In the genomic region with DNA sequence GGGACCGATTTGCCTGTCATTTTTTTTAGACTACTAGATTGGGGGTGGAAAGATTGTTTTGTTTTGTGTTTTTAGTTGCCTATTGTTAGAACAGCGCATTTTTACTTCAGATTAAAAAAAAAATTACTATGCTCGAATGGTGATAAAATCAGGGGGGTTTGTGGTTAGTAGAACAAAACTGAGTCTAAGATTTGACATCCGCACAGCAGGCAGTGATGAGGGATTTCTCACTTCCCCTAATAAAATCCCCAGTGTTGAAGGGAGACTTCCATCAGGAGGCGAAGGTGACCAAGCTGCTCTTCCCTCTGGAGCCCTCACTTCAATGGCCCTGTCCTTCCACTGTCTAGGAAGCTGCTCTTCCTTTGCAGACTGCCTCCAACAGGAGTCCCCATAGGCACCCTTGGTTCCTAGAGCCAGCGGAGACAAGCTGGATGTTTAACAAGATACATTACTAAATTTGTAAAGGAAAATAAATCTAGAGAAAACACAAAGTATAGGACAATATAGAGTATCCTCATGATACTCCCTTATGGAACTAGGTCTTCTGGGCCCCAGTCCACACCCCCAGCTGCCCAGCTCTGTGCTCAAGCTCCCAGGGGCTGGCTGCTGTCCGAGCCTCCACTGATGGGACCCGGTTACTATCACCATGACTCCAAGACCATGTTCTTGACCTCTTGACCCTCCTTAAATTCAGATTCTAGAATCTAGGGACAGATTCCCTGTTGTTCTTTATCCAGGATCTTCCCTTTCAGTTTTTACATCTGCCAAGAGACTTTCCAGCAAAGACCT, we compare ENCODE assay signal across 1 cellular context.
TF ChIP-seq lines count a peak whose summit lies in the region.

No MANE protein-coding gene starts in this region.

TF ChIP-seq in GM12878, 131 proteins besides CTCF, POLR2A, EP300 and RAD21:
- no peak for TF ChIP-seq TCF7 (IDR thresholded peaks at IDR 0.05; ENCODE audit: borderline replicate concordance)
- TF ChIP-seq, protein P1, sequence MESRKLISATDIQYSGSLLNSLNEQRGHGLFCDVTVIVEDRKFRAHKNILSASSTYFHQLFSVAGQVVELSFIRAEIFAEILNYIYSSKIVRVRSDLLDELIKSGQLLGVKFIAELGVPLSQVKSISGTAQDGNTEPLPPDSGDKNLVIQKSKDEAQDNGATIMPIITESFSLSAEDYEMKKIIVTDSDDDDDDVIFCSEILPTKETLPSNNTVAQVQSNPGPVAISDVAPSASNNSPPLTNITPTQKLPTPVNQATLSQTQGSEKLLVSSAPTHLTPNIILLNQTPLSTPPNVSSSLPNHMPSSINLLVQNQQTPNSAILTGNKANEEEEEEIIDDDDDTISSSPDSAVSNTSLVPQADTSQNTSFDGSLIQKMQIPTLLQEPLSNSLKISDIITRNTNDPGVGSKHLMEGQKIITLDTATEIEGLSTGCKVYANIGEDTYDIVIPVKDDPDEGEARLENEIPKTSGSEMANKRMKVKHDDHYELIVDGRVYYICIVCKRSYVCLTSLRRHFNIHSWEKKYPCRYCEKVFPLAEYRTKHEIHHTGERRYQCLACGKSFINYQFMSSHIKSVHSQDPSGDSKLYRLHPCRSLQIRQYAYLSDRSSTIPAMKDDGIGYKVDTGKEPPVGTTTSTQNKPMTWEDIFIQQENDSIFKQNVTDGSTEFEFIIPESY (IDR thresholded peaks at IDR 0.05), result no peak
- TF ChIP-seq BHLHE40 (IDR thresholded peaks at IDR 0.05; ENCODE audit: borderline replicate concordance in 1 of 2, low read depth in 2 of 2, low read length in 1 of 2), result no peak
- no peak for TF ChIP-seq SIX5 (IDR thresholded peaks at IDR 0.05; ENCODE audit: low read depth, low read length, severe bottlenecking)
- no peak for TF ChIP-seq RBBP5 (conservative IDR thresholded peaks at IDR 0.05)
- no peak for TF ChIP-seq NR2C2 (IDR thresholded peaks at IDR 0.05; ENCODE audit: borderline replicate concordance, control insufficient read depth, insufficient read length, low read depth)
- peak; percentile 74 for TF ChIP-seq SPI1 (IDR thresholded peaks at IDR 0.05; ENCODE audit: borderline replicate concordance, insufficient read depth, low read depth, low read length)
- TF ChIP-seq, protein P2, sequence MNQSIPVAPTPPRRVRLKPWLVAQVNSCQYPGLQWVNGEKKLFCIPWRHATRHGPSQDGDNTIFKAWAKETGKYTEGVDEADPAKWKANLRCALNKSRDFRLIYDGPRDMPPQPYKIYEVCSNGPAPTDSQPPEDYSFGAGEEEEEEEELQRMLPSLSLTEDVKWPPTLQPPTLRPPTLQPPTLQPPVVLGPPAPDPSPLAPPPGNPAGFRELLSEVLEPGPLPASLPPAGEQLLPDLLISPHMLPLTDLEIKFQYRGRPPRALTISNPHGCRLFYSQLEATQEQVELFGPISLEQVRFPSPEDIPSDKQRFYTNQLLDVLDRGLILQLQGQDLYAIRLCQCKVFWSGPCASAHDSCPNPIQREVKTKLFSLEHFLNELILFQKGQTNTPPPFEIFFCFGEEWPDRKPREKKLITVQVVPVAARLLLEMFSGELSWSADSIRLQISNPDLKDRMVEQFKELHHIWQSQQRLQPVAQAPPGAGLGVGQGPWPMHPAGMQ (IDR thresholded peaks at IDR 0.05; ENCODE audit: borderline replicate concordance), result no peak
- no peak for TF ChIP-seq MEF2B (IDR thresholded peaks at IDR 0.05; ENCODE audit: partially characterized antibody, poor library complexity, severe bottlenecking)
- TF ChIP-seq ATF7 (IDR thresholded peaks at IDR 0.05; ENCODE audit: low read depth), result no peak
- no peak for TF ChIP-seq HDAC2 (IDR thresholded peaks at IDR 0.05)
- TF ChIP-seq RUNX3 (IDR thresholded peaks at IDR 0.05; ENCODE audit: low read length), result peak; percentile 61
- TF ChIP-seq, protein P3, sequence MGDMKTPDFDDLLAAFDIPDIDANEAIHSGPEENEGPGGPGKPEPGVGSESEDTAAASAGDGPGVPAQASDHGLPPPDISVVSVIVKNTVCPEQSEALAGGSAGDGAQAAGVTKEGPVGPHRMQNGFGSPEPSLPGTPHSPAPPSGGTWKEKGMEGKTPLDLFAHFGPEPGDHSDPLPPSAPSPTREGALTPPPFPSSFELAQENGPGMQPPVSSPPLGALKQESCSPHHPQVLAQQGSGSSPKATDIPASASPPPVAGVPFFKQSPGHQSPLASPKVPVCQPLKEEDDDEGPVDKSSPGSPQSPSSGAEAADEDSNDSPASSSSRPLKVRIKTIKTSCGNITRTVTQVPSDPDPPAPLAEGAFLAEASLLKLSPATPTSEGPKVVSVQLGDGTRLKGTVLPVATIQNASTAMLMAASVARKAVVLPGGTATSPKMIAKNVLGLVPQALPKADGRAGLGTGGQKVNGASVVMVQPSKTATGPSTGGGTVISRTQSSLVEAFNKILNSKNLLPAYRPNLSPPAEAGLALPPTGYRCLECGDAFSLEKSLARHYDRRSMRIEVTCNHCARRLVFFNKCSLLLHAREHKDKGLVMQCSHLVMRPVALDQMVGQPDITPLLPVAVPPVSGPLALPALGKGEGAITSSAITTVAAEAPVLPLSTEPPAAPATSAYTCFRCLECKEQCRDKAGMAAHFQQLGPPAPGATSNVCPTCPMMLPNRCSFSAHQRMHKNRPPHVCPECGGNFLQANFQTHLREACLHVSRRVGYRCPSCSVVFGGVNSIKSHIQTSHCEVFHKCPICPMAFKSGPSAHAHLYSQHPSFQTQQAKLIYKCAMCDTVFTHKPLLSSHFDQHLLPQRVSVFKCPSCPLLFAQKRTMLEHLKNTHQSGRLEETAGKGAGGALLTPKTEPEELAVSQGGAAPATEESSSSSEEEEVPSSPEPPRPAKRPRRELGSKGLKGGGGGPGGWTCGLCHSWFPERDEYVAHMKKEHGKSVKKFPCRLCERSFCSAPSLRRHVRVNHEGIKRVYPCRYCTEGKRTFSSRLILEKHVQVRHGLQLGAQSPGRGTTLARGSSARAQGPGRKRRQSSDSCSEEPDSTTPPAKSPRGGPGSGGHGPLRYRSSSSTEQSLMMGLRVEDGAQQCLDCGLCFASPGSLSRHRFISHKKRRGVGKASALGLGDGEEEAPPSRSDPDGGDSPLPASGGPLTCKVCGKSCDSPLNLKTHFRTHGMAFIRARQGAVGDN (IDR thresholded peaks at IDR 0.05), result no peak
- TF ChIP-seq BMI1 (IDR thresholded peaks at IDR 0.05; ENCODE audit: borderline replicate concordance), result no peak
- no peak for TF ChIP-seq CREM (IDR thresholded peaks at IDR 0.05; ENCODE audit: low read depth)
- TF ChIP-seq FOXK2 (IDR thresholded peaks at IDR 0.05), result no peak
- TF ChIP-seq, protein P4, sequence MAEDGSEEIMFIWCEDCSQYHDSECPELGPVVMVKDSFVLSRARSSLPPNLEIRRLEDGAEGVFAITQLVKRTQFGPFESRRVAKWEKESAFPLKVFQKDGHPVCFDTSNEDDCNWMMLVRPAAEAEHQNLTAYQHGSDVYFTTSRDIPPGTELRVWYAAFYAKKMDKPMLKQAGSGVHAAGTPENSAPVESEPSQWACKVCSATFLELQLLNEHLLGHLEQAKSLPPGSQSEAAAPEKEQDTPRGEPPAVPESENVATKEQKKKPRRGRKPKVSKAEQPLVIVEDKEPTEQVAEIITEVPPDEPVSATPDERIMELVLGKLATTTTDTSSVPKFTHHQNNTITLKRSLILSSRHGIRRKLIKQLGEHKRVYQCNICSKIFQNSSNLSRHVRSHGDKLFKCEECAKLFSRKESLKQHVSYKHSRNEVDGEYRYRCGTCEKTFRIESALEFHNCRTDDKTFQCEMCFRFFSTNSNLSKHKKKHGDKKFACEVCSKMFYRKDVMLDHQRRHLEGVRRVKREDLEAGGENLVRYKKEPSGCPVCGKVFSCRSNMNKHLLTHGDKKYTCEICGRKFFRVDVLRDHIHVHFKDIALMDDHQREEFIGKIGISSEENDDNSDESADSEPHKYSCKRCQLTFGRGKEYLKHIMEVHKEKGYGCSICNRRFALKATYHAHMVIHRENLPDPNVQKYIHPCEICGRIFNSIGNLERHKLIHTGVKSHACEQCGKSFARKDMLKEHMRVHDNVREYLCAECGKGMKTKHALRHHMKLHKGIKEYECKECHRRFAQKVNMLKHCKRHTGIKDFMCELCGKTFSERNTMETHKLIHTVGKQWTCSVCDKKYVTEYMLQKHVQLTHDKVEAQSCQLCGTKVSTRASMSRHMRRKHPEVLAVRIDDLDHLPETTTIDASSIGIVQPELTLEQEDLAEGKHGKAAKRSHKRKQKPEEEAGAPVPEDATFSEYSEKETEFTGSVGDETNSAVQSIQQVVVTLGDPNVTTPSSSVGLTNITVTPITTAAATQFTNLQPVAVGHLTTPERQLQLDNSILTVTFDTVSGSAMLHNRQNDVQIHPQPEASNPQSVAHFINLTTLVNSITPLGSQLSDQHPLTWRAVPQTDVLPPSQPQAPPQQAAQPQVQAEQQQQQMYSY (CRISPR knock-in tag; IDR thresholded peaks at IDR 0.05), result no peak
- 0 out of 4 replicates have a peak, but pooled peaks of 1 of the 2 experiments have one; percentile 13 for TF ChIP-seq IKZF2 (IDR thresholded peaks at IDR 0.05)
- no peak for TF ChIP-seq ZBED1 (IDR thresholded peaks at IDR 0.05; ENCODE audit: borderline replicate concordance)
- TF ChIP-seq MYB (IDR thresholded peaks at IDR 0.05; ENCODE audit: borderline replicate concordance, low read depth, low read length), result no peak
- no peak for TF ChIP-seq LARP7 (IDR thresholded peaks at IDR 0.05)
- TF ChIP-seq ZNF24 (IDR thresholded peaks at IDR 0.05), result no peak
- no peak for TF ChIP-seq RAD51 (IDR thresholded peaks at IDR 0.05)
- TF ChIP-seq STAT3 (IDR thresholded peaks at IDR 0.05; ENCODE audit: low read depth, low read length), result no peak
- TF ChIP-seq, protein P5, sequence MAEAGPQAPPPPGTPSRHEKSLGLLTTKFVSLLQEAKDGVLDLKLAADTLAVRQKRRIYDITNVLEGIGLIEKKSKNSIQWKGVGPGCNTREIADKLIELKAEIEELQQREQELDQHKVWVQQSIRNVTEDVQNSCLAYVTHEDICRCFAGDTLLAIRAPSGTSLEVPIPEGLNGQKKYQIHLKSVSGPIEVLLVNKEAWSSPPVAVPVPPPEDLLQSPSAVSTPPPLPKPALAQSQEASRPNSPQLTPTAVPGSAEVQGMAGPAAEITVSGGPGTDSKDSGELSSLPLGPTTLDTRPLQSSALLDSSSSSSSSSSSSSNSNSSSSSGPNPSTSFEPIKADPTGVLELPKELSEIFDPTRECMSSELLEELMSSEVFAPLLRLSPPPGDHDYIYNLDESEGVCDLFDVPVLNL (IDR thresholded peaks at IDR 0.05; ENCODE audit: low read depth, low read length), result no peak
- TF ChIP-seq IKZF1 (conservative IDR thresholded peaks at IDR 0.05), result 0 out of 2 replicates have a peak, but pooled peaks have one; percentile 20
- TF ChIP-seq YBX1 (IDR thresholded peaks at IDR 0.05), result no peak
- no peak for TF ChIP-seq NR2F1 (conservative IDR thresholded peaks at IDR 0.05)
- TF ChIP-seq SRF (IDR thresholded peaks at IDR 0.05; ENCODE audit: low read depth in 2 of 2, low read length in 2 of 2), result no peak
- TF ChIP-seq, protein P6, sequence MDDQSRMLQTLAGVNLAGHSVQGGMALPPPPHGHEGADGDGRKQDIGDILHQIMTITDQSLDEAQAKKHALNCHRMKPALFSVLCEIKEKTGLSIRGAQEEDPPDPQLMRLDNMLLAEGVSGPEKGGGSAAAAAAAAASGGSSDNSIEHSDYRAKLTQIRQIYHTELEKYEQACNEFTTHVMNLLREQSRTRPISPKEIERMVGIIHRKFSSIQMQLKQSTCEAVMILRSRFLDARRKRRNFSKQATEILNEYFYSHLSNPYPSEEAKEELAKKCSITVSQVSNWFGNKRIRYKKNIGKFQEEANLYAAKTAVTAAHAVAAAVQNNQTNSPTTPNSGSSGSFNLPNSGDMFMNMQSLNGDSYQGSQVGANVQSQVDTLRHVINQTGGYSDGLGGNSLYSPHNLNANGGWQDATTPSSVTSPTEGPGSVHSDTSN (IDR thresholded peaks at IDR 0.05; ENCODE audit: insufficient replicate concordance, low read depth, low read length), result no peak
- no peak for TF ChIP-seq IRF4 (IDR thresholded peaks at IDR 0.05; ENCODE audit: low read depth, low read length)
- TF ChIP-seq ESRRA (IDR thresholded peaks at IDR 0.05; ENCODE audit: low read length), result no peak
- TF ChIP-seq KLF5 (IDR thresholded peaks at IDR 0.05; ENCODE audit: partially characterized antibody), result no peak
- 0 out of 2 replicates have a peak, but pooled peaks have one; percentile 22 for TF ChIP-seq EED (IDR thresholded peaks at IDR 0.05; ENCODE audit: low read depth)
- TF ChIP-seq CEBPB (IDR thresholded peaks at IDR 0.05; ENCODE audit: borderline replicate concordance in 1 of 2, low read depth in 2 of 2, low read length in 2 of 2), result no peak
- TF ChIP-seq RCOR1 (conservative IDR thresholded peaks at IDR 0.05; ENCODE audit: low read depth, low read length), result no peak
- TF ChIP-seq, protein P7, sequence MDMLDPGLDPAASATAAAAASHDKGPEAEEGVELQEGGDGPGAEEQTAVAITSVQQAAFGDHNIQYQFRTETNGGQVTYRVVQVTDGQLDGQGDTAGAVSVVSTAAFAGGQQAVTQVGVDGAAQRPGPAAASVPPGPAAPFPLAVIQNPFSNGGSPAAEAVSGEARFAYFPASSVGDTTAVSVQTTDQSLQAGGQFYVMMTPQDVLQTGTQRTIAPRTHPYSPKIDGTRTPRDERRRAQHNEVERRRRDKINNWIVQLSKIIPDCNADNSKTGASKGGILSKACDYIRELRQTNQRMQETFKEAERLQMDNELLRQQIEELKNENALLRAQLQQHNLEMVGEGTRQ (IDR thresholded peaks at IDR 0.05; ENCODE audit: borderline replicate concordance, low read depth, low read length), result no peak
- TF ChIP-seq, protein P8, sequence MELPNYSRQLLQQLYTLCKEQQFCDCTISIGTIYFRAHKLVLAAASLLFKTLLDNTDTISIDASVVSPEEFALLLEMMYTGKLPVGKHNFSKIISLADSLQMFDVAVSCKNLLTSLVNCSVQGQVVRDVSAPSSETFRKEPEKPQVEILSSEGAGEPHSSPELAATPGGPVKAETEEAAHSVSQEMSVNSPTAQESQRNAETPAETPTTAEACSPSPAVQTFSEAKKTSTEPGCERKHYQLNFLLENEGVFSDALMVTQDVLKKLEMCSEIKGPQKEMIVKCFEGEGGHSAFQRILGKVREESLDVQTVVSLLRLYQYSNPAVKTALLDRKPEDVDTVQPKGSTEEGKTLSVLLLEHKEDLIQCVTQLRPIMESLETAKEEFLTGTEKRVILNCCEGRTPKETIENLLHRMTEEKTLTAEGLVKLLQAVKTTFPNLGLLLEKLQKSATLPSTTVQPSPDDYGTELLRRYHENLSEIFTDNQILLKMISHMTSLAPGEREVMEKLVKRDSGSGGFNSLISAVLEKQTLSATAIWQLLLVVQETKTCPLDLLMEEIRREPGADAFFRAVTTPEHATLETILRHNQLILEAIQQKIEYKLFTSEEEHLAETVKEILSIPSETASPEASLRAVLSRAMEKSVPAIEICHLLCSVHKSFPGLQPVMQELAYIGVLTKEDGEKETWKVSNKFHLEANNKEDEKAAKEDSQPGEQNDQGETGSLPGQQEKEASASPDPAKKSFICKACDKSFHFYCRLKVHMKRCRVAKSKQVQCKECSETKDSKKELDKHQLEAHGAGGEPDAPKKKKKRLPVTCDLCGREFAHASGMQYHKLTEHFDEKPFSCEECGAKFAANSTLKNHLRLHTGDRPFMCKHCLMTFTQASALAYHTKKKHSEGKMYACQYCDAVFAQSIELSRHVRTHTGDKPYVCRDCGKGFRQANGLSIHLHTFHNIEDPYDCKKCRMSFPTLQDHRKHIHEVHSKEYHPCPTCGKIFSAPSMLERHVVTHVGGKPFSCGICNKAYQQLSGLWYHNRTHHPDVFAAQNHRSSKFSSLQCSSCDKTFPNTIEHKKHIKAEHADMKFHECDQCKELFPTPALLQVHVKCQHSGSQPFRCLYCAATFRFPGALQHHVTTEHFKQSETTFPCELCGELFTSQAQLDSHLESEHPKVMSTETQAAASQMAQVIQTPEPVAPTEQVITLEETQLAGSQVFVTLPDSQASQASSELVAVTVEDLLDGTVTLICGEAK (IDR thresholded peaks at IDR 0.05; ENCODE audit: borderline replicate concordance), result no peak
- no peak for TF ChIP-seq GATAD2B (conservative IDR thresholded peaks at IDR 0.05; ENCODE audit: low read depth)
